Comparison of ENCODE assay signal across 1 cellular context in the genomic region with DNA sequence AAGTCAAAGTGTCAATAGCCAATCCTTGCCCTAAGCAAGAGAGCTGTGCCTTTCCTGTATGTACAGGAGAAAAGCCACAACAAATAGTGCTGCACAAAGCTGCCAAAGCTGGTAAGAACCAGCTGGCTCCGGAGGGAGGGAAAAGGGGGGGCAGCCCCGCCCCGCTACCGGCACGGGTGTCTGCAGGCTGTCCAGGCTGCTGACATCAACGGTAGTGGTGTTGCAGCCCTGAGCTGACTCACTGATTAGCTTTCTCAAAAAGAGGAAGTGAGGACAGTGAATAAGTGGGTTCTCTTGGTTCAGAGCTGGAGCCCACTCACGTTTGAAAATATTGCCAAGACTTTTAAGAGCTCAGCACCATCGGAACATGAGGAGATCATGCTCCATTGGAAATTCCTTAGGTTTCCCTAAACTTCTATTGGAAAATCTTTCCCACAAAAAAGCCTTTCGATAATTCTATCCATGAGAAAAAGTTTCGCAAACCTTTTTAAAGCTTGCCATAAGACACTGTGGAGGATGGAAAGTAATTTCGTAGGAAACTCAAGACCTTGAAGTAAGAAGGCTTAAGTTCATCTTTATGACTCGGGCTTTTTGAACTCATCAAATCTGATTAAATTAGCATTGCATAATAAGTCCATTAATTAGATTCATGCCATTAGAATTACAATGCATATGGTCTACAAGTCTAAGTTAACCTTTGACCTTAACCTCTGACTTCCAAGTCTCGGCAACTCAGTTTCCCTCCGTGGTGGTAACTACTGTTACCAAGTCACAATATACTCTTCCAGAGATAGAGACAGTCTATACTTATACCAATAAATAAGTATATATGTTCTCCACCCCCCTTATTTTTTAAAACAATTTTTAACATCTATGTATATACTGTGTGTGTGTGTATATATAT.
A peak's percentile ranks its signal among the peaks of the same experiment; 100 is the strongest.
TF ChIP-seq lines count a peak whose summit lies in the region.

No MANE protein-coding gene starts in this region.

TF ChIP-seq in K562, 482 proteins besides CTCF, POLR2A, EP300 and RAD21 (continued from another document and continues in another):
- TF ChIP-seq, protein P1, sequence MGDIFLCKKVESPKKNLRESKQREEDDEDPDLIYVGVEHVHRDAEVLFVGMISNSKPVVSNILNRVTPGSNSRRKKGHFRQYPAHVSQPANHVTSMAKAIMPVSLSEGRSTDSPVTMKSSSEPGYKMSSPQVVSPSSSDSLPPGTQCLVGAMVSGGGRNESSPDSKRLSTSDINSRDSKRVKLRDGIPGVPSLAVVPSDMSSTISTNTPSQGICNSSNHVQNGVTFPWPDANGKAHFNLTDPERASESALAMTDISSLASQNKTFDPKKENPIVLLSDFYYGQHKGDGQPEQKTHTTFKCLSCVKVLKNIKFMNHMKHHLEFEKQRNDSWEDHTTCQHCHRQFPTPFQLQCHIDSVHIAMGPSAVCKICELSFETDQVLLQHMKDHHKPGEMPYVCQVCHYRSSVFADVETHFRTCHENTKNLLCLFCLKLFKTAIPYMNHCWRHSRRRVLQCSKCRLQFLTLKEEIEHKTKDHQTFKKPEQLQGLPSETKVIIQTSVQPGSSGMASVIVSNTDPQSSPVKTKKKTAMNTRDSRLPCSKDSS (IDR thresholded peaks at IDR 0.05; ENCODE audit: low read depth, partially characterized antibody): no peak
- TF ChIP-seq ZNF217 (CRISPR knock-in tag; IDR thresholded peaks at IDR 0.05): no peak
- TF ChIP-seq, protein P2, sequence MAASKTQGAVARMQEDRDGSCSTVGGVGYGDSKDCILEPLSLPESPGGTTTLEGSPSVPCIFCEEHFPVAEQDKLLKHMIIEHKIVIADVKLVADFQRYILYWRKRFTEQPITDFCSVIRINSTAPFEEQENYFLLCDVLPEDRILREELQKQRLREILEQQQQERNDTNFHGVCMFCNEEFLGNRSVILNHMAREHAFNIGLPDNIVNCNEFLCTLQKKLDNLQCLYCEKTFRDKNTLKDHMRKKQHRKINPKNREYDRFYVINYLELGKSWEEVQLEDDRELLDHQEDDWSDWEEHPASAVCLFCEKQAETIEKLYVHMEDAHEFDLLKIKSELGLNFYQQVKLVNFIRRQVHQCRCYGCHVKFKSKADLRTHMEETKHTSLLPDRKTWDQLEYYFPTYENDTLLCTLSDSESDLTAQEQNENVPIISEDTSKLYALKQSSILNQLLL (CRISPR knock-in tag; IDR thresholded peaks at IDR 0.05; ENCODE audit: borderline replicate concordance): no peak
- TF ChIP-seq RNF219 (CRISPR knock-in tag; IDR thresholded peaks at IDR 0.05): no peak
- TF ChIP-seq SUPT5H (IDR thresholded peaks at IDR 0.05): peak; percentile 37; the same call in 1 of the 2 replicates
- TF ChIP-seq, protein P3, sequence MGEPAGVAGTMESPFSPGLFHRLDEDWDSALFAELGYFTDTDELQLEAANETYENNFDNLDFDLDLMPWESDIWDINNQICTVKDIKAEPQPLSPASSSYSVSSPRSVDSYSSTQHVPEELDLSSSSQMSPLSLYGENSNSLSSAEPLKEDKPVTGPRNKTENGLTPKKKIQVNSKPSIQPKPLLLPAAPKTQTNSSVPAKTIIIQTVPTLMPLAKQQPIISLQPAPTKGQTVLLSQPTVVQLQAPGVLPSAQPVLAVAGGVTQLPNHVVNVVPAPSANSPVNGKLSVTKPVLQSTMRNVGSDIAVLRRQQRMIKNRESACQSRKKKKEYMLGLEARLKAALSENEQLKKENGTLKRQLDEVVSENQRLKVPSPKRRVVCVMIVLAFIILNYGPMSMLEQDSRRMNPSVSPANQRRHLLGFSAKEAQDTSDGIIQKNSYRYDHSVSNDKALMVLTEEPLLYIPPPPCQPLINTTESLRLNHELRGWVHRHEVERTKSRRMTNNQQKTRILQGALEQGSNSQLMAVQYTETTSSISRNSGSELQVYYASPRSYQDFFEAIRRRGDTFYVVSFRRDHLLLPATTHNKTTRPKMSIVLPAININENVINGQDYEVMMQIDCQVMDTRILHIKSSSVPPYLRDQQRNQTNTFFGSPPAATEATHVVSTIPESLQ (CRISPR knock-in tag; IDR thresholded peaks at IDR 0.05): no peak
- TF ChIP-seq ZNF780A (CRISPR knock-in tag; IDR thresholded peaks at IDR 0.05): no peak
- TF ChIP-seq STAT5A (IDR thresholded peaks at IDR 0.05; ENCODE audit: borderline replicate concordance, low read length): no peak
- no peak for TF ChIP-seq SRSF9 (IDR thresholded peaks at IDR 0.05; ENCODE audit: borderline replicate concordance, low read depth, low read length)
- TF ChIP-seq, protein P4, sequence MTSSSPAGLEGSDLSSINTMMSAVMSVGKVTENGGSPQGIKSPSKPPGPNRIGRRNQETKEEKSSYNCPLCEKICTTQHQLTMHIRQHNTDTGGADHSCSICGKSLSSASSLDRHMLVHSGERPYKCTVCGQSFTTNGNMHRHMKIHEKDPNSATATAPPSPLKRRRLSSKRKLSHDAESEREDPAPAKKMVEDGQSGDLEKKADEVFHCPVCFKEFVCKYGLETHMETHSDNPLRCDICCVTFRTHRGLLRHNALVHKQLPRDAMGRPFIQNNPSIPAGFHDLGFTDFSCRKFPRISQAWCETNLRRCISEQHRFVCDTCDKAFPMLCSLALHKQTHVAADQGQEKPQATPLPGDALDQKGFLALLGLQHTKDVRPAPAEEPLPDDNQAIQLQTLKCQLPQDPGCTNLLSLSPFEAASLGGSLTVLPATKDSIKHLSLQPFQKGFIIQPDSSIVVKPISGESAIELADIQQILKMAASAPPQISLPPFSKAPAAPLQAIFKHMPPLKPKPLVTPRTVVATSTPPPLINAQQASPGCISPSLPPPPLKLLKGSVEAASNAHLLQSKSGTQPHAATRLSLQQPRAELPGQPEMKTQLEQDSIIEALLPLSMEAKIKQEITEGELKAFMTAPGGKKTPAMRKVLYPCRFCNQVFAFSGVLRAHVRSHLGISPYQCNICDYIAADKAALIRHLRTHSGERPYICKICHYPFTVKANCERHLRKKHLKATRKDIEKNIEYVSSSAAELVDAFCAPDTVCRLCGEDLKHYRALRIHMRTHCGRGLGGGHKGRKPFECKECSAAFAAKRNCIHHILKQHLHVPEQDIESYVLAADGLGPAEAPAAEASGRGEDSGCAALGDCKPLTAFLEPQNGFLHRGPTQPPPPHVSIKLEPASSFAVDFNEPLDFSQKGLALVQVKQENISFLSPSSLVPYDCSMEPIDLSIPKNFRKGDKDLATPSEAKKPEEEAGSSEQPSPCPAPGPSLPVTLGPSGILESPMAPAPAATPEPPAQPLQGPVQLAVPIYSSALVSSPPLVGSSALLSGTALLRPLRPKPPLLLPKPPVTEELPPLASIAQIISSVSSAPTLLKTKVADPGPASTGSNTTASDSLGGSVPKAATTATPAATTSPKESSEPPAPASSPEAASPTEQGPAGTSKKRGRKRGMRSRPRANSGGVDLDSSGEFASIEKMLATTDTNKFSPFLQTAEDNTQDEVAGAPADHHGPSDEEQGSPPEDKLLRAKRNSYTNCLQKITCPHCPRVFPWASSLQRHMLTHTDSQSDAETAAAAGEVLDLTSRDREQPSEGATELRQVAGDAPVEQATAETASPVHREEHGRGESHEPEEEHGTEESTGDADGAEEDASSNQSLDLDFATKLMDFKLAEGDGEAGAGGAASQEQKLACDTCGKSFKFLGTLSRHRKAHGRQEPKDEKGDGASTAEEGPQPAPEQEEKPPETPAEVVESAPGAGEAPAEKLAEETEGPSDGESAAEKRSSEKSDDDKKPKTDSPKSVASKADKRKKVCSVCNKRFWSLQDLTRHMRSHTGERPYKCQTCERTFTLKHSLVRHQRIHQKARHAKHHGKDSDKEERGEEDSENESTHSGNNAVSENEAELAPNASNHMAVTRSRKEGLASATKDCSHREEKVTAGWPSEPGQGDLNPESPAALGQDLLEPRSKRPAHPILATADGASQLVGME (CRISPR knock-in tag; IDR thresholded peaks at IDR 0.05): no peak
- TF ChIP-seq HNRNPH1 (optimal IDR thresholded peaks at IDR 0.05; ENCODE audit: low read depth, low read length): no peak
- TF ChIP-seq NCOA4 (IDR thresholded peaks at IDR 0.05; ENCODE audit: partially characterized antibody): no peak
- no peak for TF ChIP-seq ETS2 (tag; IDR thresholded peaks at IDR 0.05; ENCODE audit: borderline replicate concordance, poor library complexity, severe bottlenecking)
- TF ChIP-seq TAF15 (IDR thresholded peaks at IDR 0.05; ENCODE audit: low read depth, low read length): no peak
- TF ChIP-seq STAG1 (CRISPR knock-in tag; IDR thresholded peaks at IDR 0.05; ENCODE audit: borderline replicate concordance): no peak
- peak; percentile 63 for TF ChIP-seq RBFOX2 (IDR thresholded peaks at IDR 0.05; ENCODE audit: low read depth, low read length)
- no peak for TF ChIP-seq ZNF75A (CRISPR knock-in tag; IDR thresholded peaks at IDR 0.05)
- TF ChIP-seq ZNF584 (CRISPR knock-in tag; IDR thresholded peaks at IDR 0.05; ENCODE audit: low read depth): peak; percentile 85; the same call in 1 of the 2 replicates
- TF ChIP-seq TSHZ1 (CRISPR knock-in tag; IDR thresholded peaks at IDR 0.05): peak; percentile 52; the same call in 1 of the 2 replicates
- TF ChIP-seq, protein P5, sequence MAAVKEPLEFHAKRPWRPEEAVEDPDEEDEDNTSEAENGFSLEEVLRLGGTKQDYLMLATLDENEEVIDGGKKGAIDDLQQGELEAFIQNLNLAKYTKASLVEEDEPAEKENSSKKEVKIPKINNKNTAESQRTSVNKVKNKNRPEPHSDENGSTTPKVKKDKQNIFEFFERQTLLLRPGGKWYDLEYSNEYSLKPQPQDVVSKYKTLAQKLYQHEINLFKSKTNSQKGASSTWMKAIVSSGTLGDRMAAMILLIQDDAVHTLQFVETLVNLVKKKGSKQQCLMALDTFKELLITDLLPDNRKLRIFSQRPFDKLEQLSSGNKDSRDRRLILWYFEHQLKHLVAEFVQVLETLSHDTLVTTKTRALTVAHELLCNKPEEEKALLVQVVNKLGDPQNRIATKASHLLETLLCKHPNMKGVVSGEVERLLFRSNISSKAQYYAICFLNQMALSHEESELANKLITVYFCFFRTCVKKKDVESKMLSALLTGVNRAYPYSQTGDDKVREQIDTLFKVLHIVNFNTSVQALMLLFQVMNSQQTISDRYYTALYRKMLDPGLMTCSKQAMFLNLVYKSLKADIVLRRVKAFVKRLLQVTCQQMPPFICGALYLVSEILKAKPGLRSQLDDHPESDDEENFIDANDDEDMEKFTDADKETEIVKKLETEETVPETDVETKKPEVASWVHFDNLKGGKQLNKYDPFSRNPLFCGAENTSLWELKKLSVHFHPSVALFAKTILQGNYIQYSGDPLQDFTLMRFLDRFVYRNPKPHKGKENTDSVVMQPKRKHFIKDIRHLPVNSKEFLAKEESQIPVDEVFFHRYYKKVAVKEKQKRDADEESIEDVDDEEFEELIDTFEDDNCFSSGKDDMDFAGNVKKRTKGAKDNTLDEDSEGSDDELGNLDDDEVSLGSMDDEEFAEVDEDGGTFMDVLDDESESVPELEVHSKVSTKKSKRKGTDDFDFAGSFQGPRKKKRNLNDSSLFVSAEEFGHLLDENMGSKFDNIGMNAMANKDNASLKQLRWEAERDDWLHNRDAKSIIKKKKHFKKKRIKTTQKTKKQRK (IDR thresholded peaks at IDR 0.05; ENCODE audit: borderline replicate concordance, low read depth, low read length): no peak
- TF ChIP-seq SOX6 (IDR thresholded peaks at IDR 0.05): peak; percentile 95
- no peak for TF ChIP-seq PHB2 (IDR thresholded peaks at IDR 0.05; ENCODE audit: low read depth)
- TF ChIP-seq ZNF121 (CRISPR knock-in tag; conservative IDR thresholded peaks at IDR 0.05): no peak
